8 cellular contexts compared by ENCODE assay signal in the genomic region with DNA sequence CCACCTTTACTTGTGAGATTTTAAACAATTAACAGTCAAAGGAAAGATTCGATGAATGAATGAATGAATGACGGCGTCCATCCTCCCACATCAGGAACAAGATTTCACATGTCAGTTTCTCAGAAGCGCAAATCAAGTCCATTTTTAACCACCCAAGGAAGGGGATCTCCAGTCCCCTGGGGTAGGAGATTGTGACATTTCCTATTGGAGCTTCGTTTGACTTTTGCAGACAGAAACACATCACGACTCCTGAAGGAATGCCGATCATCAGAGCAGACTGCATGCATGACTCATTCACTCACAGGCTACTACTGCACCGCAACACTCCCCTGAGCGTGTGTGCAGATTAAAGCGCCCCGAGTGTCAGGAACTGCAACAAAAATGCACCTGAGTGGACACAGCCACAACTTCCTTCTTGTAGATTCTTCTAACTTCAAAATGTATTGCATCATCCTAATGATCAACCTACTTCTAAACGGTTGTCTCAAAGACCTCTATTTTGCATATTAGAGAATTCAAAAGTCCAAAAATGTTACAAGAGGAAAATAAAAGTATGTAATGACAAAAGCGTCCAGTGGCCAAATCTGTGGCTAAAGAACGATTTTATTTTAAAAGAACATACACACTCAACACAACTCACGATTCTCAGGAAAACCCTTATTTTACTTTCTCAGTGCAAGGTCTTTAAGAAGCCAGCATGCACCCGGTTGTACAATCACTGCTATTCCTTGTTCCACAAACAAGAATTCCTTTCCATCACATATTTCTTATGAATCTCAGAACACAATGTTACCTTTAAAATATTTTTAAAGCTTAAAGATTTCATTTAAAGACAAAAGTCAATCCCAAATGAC.
DNase-seq lines count a peak whose midpoint lies in the region; ATAC-seq, FAIRE-seq and TF ChIP-seq lines count a peak whose summit lies in the region.

No MANE protein-coding gene starts in this region.

- H3K36me3 ChIP-seq in testis (ENCODE audit: low read depth, missing control alignments): no peaks in the 10 kb centered on the region

- FAIRE-seq in RCC 7860 (lab: Jason Lieb, UNC): peak; percentile 92

- H3K27ac ChIP-seq in testis: no peak overlapping the region

- H3K4me3 ChIP-seq in testis: no peak overlapping the region

- TF ChIP-seq POLR2A in testis (IDR thresholded peaks at IDR 0.05): no peak

- intact Hi-C loops in testis (cut with DNase I; ENCODE audit: low total_unique reads): no loop called here

- H3K9me3 ChIP-seq in testis: no peaks in the 10 kb centered on the region

- WGBS in testis, 2 donors: 48 to 56% methylated on average over 16 of the region's 16 CpGs

- no peaks in the 10 kb centered on the region for H3K27me3 ChIP-seq in testis

- peaks cover 5% of the 10 kb centered on the region for H3K4me1 ChIP-seq in testis

- no peak for TF ChIP-seq CTCF in testis (IDR thresholded peaks at IDR 0.05)

- DNase-seq in RCC 7860 (ENCODE audit: low spot score) (peak; percentile 94), kidney glomerular epithelial cell (lab: John Stamatoyannopoulos, UW) (peak; percentile 83), testis (peak; percentile 29), epidermal melanocyte (ENCODE audit: insufficient read length, low spot score) (no peak), D341Med (ENCODE audit: low spot score) (no peak)
- DNase-seq in activated naive CD8-positive, alpha-beta T cell treated with anti-CD3 and anti-CD28 coated beads, Interleukin-2, amount 50 U/mL, for 16 hours (ENCODE audit: low read depth, low spot score): peak; percentile 26

- ATAC-seq in GM18499 (IDR thresholded peaks at IDR 0.05; ENCODE audit: insufficient read depth, unreplicated experiment) (peak; percentile 45), HG02759 (IDR thresholded peaks at IDR 0.05; ENCODE audit: unreplicated experiment) (peak; percentile 31)

Comparison
In these comparisons a context has a peak if more than half of its experiments do, and no peak if none do; other contexts are left out.
1. DNase-seq: peak in RCC 7860 (single experiment), activated naive CD8-positive, alpha-beta T cell treated with anti-CD3 and anti-CD28 coated beads, Interleukin-2, amount 50 U/mL, for 16 hours (single experiment), kidney glomerular epithelial cell (single experiment) and testis (single experiment); none in epidermal melanocyte (single experiment) and D341Med (single experiment).